Comparison of ENCODE assay signal across 10 cellular contexts in genomic region chr11:117202386-117203068, GRCh38. TPM values are rescaled to one million over a fixed set of nuclear protein-coding genes. Genes with fewer than 3 reads are reported as not detected.
DNase-seq lines count a peak whose midpoint lies in the region; TF ChIP-seq lines count a peak whose summit lies in the region.
"Had no signal": no experiment of that assay in that cellular context is flagged by ENCODE, and none has a peak within 500 bp of the region (broad histone marks: within the 10 kb centered on the region; RNA-seq: fewer than 3 reads in every experiment).

No MANE protein-coding gene starts in this region.

- H3K4me1 ChIP-seq in muscle layer of duodenum (ENCODE audit: control insufficient read depth in 1 of 2, insufficient read depth in 2 of 2, low read length in 2 of 2), result peaks cover 8 to 37% of the 10 kb centered on the region in 2 donors
- peaks cover 24 to 63% of the 10 kb centered on the region in 2 donors for H3K4me1 ChIP-seq in thyroid gland

- peak overlapping the region; percentile 46 to 76 (median 74) for H3K27ac Mint-ChIP-seq in IgD-negative memory B cell
- H3K27ac Mint-ChIP-seq in dendritic cell treated with granulocyte-macrophage colony-stimulating factor and Interleukin-4, amounts not matched to agents 40 ng/mL and 50 ng/mL, for 4 days, result peak overlapping the region; percentile 16
- H3K27ac Mint-ChIP-seq in endothelial cell (ENCODE audit: unreplicated experiment), result no peak overlapping the region

- no peaks in the 10 kb centered on the region for H3K27me3 Mint-ChIP-seq in IgD-negative memory B cell
- no peaks in the 10 kb centered on the region for H3K27me3 Mint-ChIP-seq in dendritic cell treated with granulocyte-macrophage colony-stimulating factor and Interleukin-4, amounts not matched to agents 40 ng/mL and 50 ng/mL, for 4 days
- H3K27me3 Mint-ChIP-seq in endothelial cell (ENCODE audit: unreplicated experiment), result peaks cover 19% of the 10 kb centered on the region

- H3K27ac ChIP-seq in muscle layer of duodenum (ENCODE audit: low read length) (peak overlapping the region; percentile 97), thyroid gland (peak overlapping the region; percentile 57 to 81 (median 71))

- no peak for TF ChIP-seq POLR2A in thyroid gland (IDR thresholded peaks at IDR 0.05)

- H3K9me3 Mint-ChIP-seq in IgD-negative memory B cell, result no peaks in the 10 kb centered on the region
- no peaks in the 10 kb centered on the region for H3K9me3 Mint-ChIP-seq in dendritic cell treated with granulocyte-macrophage colony-stimulating factor and Interleukin-4, amounts not matched to agents 40 ng/mL and 50 ng/mL, for 4 days
- no peaks in the 10 kb centered on the region for H3K9me3 Mint-ChIP-seq in endothelial cell (ENCODE audit: unreplicated experiment)

- no peaks in the 10 kb centered on the region for H3K9me3 ChIP-seq in muscle layer of duodenum (ENCODE audit: control insufficient read depth in 1 of 2, low read length in 2 of 2)
- no peaks in the 10 kb centered on the region for H3K9me3 ChIP-seq in thyroid gland

- H3K4me1 Mint-ChIP-seq in IgD-negative memory B cell (peaks cover 6 to 11% (median 10%) of the 10 kb centered on the region in 3 donors), endothelial cell (ENCODE audit: unreplicated experiment) (peaks cover 11% of the 10 kb centered on the region)
- H3K4me1 Mint-ChIP-seq in dendritic cell treated with granulocyte-macrophage colony-stimulating factor and Interleukin-4, amounts not matched to agents 40 ng/mL and 50 ng/mL, for 4 days (ENCODE audit: low read depth), result peaks cover 20% of the 10 kb centered on the region

- TF ChIP-seq CTCF in thyroid gland (IDR thresholded peaks at IDR 0.05) (no peak), endothelial cell (IDR thresholded peaks at IDR 0.05; ENCODE audit: unreplicated experiment) (no peak)

- WGBS in thyroid gland, 2 donors, result 88 to 95% methylated on average over 5 to 7 of the region's 7 CpGs

- H3K27me3 ChIP-seq in muscle layer of duodenum (ENCODE audit: low read depth, low read length), result no peaks in the 10 kb centered on the region
- no peaks in the 10 kb centered on the region for H3K27me3 ChIP-seq in thyroid gland

- H3K36me3 Mint-ChIP-seq in IgD-negative memory B cell (no peaks in the 10 kb centered on the region), endothelial cell (ENCODE audit: low read depth, unreplicated experiment) (peaks cover 12% of the 10 kb centered on the region)
- H3K36me3 Mint-ChIP-seq in dendritic cell treated with granulocyte-macrophage colony-stimulating factor and Interleukin-4, amounts not matched to agents 40 ng/mL and 50 ng/mL, for 4 days (ENCODE audit: low read depth), result peaks cover 66% of the 10 kb centered on the region

- no peak overlapping the region for H3K4me3 Mint-ChIP-seq in IgD-negative memory B cell
- no peak overlapping the region for H3K4me3 Mint-ChIP-seq in dendritic cell treated with granulocyte-macrophage colony-stimulating factor and Interleukin-4, amounts not matched to agents 40 ng/mL and 50 ng/mL, for 4 days
- no peak overlapping the region for H3K4me3 Mint-ChIP-seq in endothelial cell (ENCODE audit: unreplicated experiment)

- DNase-seq in thyroid gland, result no peak
- DNase-seq in NCI-H2227 treated with DMSO at 0.1 percent for 48 hours (lab: John Stamatoyannopoulos, UW), result no peak
- no peak for DNase-seq in T1000 (lab: John Stamatoyannopoulos, UW)
- no peak for DNase-seq in endothelial cell (ENCODE audit: low spot score)
- DNase-seq: central memory CD4-positive, alpha-beta T cell; DND-41; NCI-H526 treated with DMSO at 0.1 percent for 48 hours had no signal

- H3K36me3 ChIP-seq in muscle layer of duodenum (ENCODE audit: control insufficient read depth in 1 of 2, insufficient read depth in 2 of 2, low read length in 2 of 2) (peaks cover 27 to 30% of the 10 kb centered on the region in 2 donors), thyroid gland (peaks cover 5 to 7% of the 10 kb centered on the region in 2 donors)

- intact Hi-C loops in dendritic cell treated with granulocyte-macrophage colony-stimulating factor and Interleukin-4, amounts not matched to agents 40 ng/mL and 50 ng/mL, for 4 days (cut with micrococcal nuclease), result no loop called here
- intact Hi-C loops in thyroid gland (cut with DNase I), result no loop called here

- H3K4me3 ChIP-seq in muscle layer of duodenum (ENCODE audit: low read depth in 1 of 2, low read length in 2 of 2) (peak overlapping the region; percentile 88 to 90), thyroid gland (replicated peaks in 1 of 3) (peak overlapping the region in 1 of 3 donors; percentile 30)

RNA-seq across cellular contexts. Expression of gene TAGLN, which starts 3.4 kb away (rescaled TPM):
- 1.6 TPM for polyA plus RNA-seq in IgD-negative memory B cell
- 100 to 1,000 TPM; 155 to 407 (median 229) TPM for total RNA-seq in thyroid gland
- 25.4 TPM for total RNA-seq in endothelial cell (ENCODE audit: unreplicated experiment)

RNA-seq across cellular contexts. Expression of gene SIDT2, which starts 24.0 kb away (rescaled TPM):
- polyA plus RNA-seq in IgD-negative memory B cell, result 61.0 TPM
- total RNA-seq in thyroid gland (10 to 100 TPM; 31.8 to 54.5 (median 42.3) TPM), endothelial cell (ENCODE audit: unreplicated experiment) (41.3 TPM)

RNA-seq across cellular contexts. Expression of gene PCSK7, which starts 29.3 kb away (rescaled TPM):
- polyA plus RNA-seq in IgD-negative memory B cell, result 68.1 TPM
- total RNA-seq in thyroid gland (10 to 100 TPM; 36.1 to 61.1 (median 47.5) TPM), endothelial cell (ENCODE audit: unreplicated experiment) (93.6 TPM)

RNA-seq across cellular contexts. Expression of gene RNF214, which starts 29.9 kb away (rescaled TPM):
- 12.5 TPM for polyA plus RNA-seq in IgD-negative memory B cell
- total RNA-seq in thyroid gland (10 to 100 TPM; 17.4 to 22.8 (median 20.0) TPM), endothelial cell (ENCODE audit: unreplicated experiment) (37.1 TPM)

RNA-seq across cellular contexts. Expression of gene PAFAH1B2, which starts 58.4 kb away (rescaled TPM):
- 20.6 TPM for polyA plus RNA-seq in IgD-negative memory B cell
- total RNA-seq in thyroid gland (100 to 1,000 TPM; 107 to 128 (median 118) TPM), endothelial cell (ENCODE audit: unreplicated experiment) (87.4 TPM)
